Comparison of ENCODE assay signal across 12 cellular contexts in genomic region chr21:45365608-45366241, GRCh38. TPM values are rescaled to one million over a fixed set of nuclear protein-coding genes. Genes with fewer than 3 reads are reported as not detected.
DNase-seq lines count a peak whose midpoint lies in the region; ATAC-seq and TF ChIP-seq lines count a peak whose summit lies in the region.
"Had no signal": no experiment of that assay in that cellular context is flagged by ENCODE, and none has a peak within 500 bp of the region (broad histone marks: within the 10 kb centered on the region; RNA-seq: fewer than 3 reads in every experiment).

No MANE protein-coding gene starts in this region.

- no peaks in the 10 kb centered on the region for H3K36me3 ChIP-seq in PC-9 (ENCODE audit: low read depth)
- no peaks in the 10 kb centered on the region for H3K36me3 ChIP-seq in psoas muscle (ENCODE audit: insufficient read depth in 1 of 2, low read depth in 1 of 2)

- TF ChIP-seq CTCF in PC-9 (conservative IDR thresholded peaks at IDR 0.05) (no peak), fibroblast of pulmonary artery (IDR thresholded peaks at IDR 0.05; ENCODE audit: low read length, missing control alignments) (no peak), psoas muscle (IDR thresholded peaks at IDR 0.05) (no peak)

- no peaks in the 10 kb centered on the region for H4K20me1 ChIP-seq in PC-9 (ENCODE audit: insufficient read depth)

- H3K9me2 ChIP-seq in PC-9 (ENCODE audit: insufficient read depth): no peaks in the 10 kb centered on the region

- no peak overlapping the region for H3K4me3 ChIP-seq in PC-9
- H3K4me3 ChIP-seq in fibroblast of pulmonary artery (replicated peaks; ENCODE audit: low read depth, low read length): no peak overlapping the region
- H3K4me3 ChIP-seq in psoas muscle: no peak overlapping the region
- H3K4me3 ChIP-seq: lung had no signal

- peak overlapping the region; percentile 100 for H3K27ac ChIP-seq in PC-9
- peak overlapping the region; percentile 88 for H3K27ac ChIP-seq in psoas muscle

- peak overlapping the region; percentile 36; the same call in 1 of the 2 replicates for H3K4me2 ChIP-seq in PC-9

- ATAC-seq in psoas muscle: no peak
- ATAC-seq in GM18858 (IDR thresholded peaks at IDR 0.05; ENCODE audit: unreplicated experiment): no peak
- ATAC-seq in GM18868 (IDR thresholded peaks at IDR 0.05; ENCODE audit: unreplicated experiment): no peak

- H3F3A ChIP-seq in PC-9 (ENCODE audit: insufficient read depth, low read depth): peaks cover 16% of the 10 kb centered on the region

- WGBS in psoas muscle, 3 donors: 86 to 93% (median 86%) methylated on average over 25 to 26 of the region's 26 CpGs

- peak; percentile 88 for DNase-seq in Caki2 (ENCODE audit: low read depth)
- DNase-seq in PC-9: peak; percentile 63 to 65
- DNase-seq in fibroblast of pulmonary artery (ENCODE audit: low read depth): peak; percentile 83
- DNase-seq in psoas muscle: peak in 1 of 2 donors; percentile 46
- no peak for DNase-seq in globus pallidus (ENCODE audit: low spot score)
- DNase-seq in mucosa of gallbladder (ENCODE audit: low spot score): no peak
- DNase-seq: activated CD8-positive, alpha-beta memory T cell treated with anti-CD3 and anti-CD28 coated beads for 24 hours; GDM1; KG1 had no signal

- no peaks in the 10 kb centered on the region for H3K79me2 ChIP-seq in PC-9 (ENCODE audit: low read depth)

- no peak overlapping the region for H2AFZ ChIP-seq in PC-9

- no TSS peak for BruUV-seq in PC-9 (replicated peaks; lab: Mats Ljungman, UMichigan)

- intact Hi-C loops in PC-9 (cut with micrococcal nuclease; ENCODE audit: unreplicated experiment): loop anchor here (2.0 kb wide), 3 partner anchors 47 to 73 kb away; no protein-coding TSS in a partner anchor
- intact Hi-C loops in psoas muscle (cut with DNase I): no loop called here

- in situ Hi-C loops in Caki2 (cut with HindIII; ENCODE audit: low pct_unique_long_range_greater_than_20kb, low sequenced_read_pairs): no loop called here

- H3K9me3 ChIP-seq in PC-9 (ENCODE audit: insufficient read depth, low read depth): no peaks in the 10 kb centered on the region
- H3K9me3 ChIP-seq in psoas muscle: no peaks in the 10 kb centered on the region

- no peaks in the 10 kb centered on the region for H3K27me3 ChIP-seq in PC-9 (ENCODE audit: insufficient read depth, low read depth)
- peaks cover 0 to 39% (median 9%) of the 10 kb centered on the region in 3 donors for H3K27me3 ChIP-seq in psoas muscle (ENCODE audit: insufficient read depth in 3 of 3, low read length in 2 of 3)

- H3K4me1 ChIP-seq in PC-9 (replicated peaks; ENCODE audit: insufficient read depth) (peaks cover 40% of the 10 kb centered on the region), psoas muscle (peaks cover 12% of the 10 kb centered on the region)

- POLR2A ChIA-PET in PC-9 (lab: Charles Lee; ENCODE audit: unreplicated experiment): interaction anchor here (0.6 to 1.3 kb wide), 2 partner anchors 21 to 23 kb away, joined by 8 to 12 read pairs; no protein-coding TSS in a partner anchor

- CTCF ChIA-PET in PC-9 (lab: Charles Lee): no interaction called here

RNA-seq across cellular contexts. Expression of gene COL18A1, which starts 39.2 kb away (rescaled TPM):
- total RNA-seq in Caki2 (2014; rRNA removed; shearing (Covaris generic); ENCODE audit: low replicate concordance): 809 and 838 TPM in 2 replicates
- total RNA-seq in PC-9 (2021) (82.4 and 106 TPM in 2 replicates), psoas muscle (10 to 100 TPM; 11.6 to 21.1 (median 15.1) TPM), mucosa of gallbladder (172 TPM)
- polyA plus RNA-seq in psoas muscle: 10 to 100 TPM in 2 of 3 donors, 1 to 10 TPM in 1; 4.8 to 25.3 (median 11.3) TPM

Comparison
In these comparisons a context has a peak if more than half of its experiments do, and no peak if none do; other contexts are left out.
1. DNase-seq: peak in Caki2 (single experiment), PC-9 (2 of 2) and fibroblast of pulmonary artery (single experiment); none in globus pallidus (single experiment) and mucosa of gallbladder (single experiment).